In genomic region chr6:122930252-122931180, GRCh38 we compare ENCODE assay signal across 16 cellular contexts.
DNase-seq lines count a peak whose midpoint lies in the region; ATAC-seq lines count a peak whose summit lies in the region.
"Had no signal": no experiment of that assay in that cellular context is flagged by ENCODE, and none has a peak within 500 bp of the region (broad histone marks: within the 10 kb centered on the region; RNA-seq: fewer than 3 reads in every experiment).

No MANE protein-coding gene starts in this region.

- peak; percentile 87 for ATAC-seq in GM18517 (IDR thresholded peaks at IDR 0.05; ENCODE audit: unreplicated experiment)
- ATAC-seq in GM19452 (IDR thresholded peaks at IDR 0.05; ENCODE audit: unreplicated experiment) = peak; percentile 50
- ATAC-seq in HG02798 (IDR thresholded peaks at IDR 0.05; ENCODE audit: poor library complexity, unreplicated experiment) = peak; percentile 80
- ATAC-seq in HG03432 (IDR thresholded peaks at IDR 0.05; ENCODE audit: unreplicated experiment) = peak; percentile 90
- no peak for ATAC-seq in HG03097 (IDR thresholded peaks at IDR 0.05; ENCODE audit: low FRiP score, unreplicated experiment)
- ATAC-seq: right lobe of liver had no signal

- no peak for DNase-seq in EL
- DNase-seq in activated CD4-positive, alpha-beta T cell treated with anti-CD3 and anti-CD28 coated beads, Interleukin-2, amount 50 U/mL, for 48 hours = no peak
- no peak for DNase-seq in islet precursor cell
- DNase-seq: activated CD4-positive, alpha-beta T cell treated with anti-CD3 and anti-CD28 coated beads, Interleukin-2, amount 50 U/mL, for 1 hour; activated naive CD8-positive, alpha-beta T cell treated with anti-CD3 and anti-CD28 coated beads, Interleukin-2, amount 10 ng/mL, durations not matched to agents 7 days and 5 days; activated T-cell treated with anti-CD3 and anti-CD28 coated beads, Interleukin-2, amount 50 U/mL, for 48 hours; MG63; NCI-H2081 treated with DMSO at 0.1 percent for 48 hours; NCI-H526; right lobe of liver; stimulated activated CD4-positive, alpha-beta T cell treated with anti-CD3 and anti-CD28 coated beads, Interleukin-1b, Interleukin-23, amount 100 ng/mL, for 48 hours had no signal
